In genomic region chr20:11588875-11589274, GRCh38 we compare ENCODE assay signal across 28 cellular contexts.
"Had no signal": no experiment of that assay in that cellular context is flagged by ENCODE, and none has a peak within 500 bp of the region (broad histone marks: within the 10 kb centered on the region; RNA-seq: fewer than 3 reads in every experiment).

No MANE protein-coding gene starts in this region.

- H3K36me3 ChIP-seq: colonic mucosa, esophagus muscularis mucosa, esophagus squamous epithelium, gastrocnemius medialis, gastroesophageal sphincter, heart left ventricle, heart right ventricle had no signal

- DNase-seq: colonic mucosa; cortex of kidney; dermis blood vessel endothelial cell; dorsolateral prefrontal cortex; effector CD4-positive, alpha-beta T cell; effector CD8-positive, alpha-beta T cell; effector memory CD4-positive, alpha-beta T cell; effector memory CD8-positive, alpha-beta T cell; endodermal cell; erythroblast; esophagus squamous epithelium; foreskin fibroblast; foreskin keratinocyte; foreskin melanocyte; gastrocnemius medialis; glutamatergic neuron; head of caudate nucleus; heart left ventricle; heart right ventricle had no signal

- H3K4me1 ChIP-seq: colonic mucosa, esophagus muscularis mucosa, foreskin keratinocyte, gastrocnemius medialis, gastroesophageal sphincter, heart left ventricle, heart right ventricle had no signal

- H3K27me3 ChIP-seq: colonic mucosa, dorsolateral prefrontal cortex, esophagus muscularis mucosa, esophagus squamous epithelium, gastrocnemius medialis, gastroesophageal sphincter, heart left ventricle, heart right ventricle had no signal

- H3K27ac ChIP-seq: colonic mucosa, coronary artery, dorsolateral prefrontal cortex, epithelial cell of prostate, esophagus muscularis mucosa, esophagus squamous epithelium, foreskin keratinocyte, gastrocnemius medialis, gastroesophageal sphincter, heart left ventricle, heart right ventricle had no signal

- ATAC-seq: effector memory CD8-positive, alpha-beta T cell; esophagus mucosa; foreskin keratinocyte; gastrocnemius medialis; gastroesophageal sphincter; heart left ventricle; heart right ventricle had no signal

- FAIRE-seq: colon, endometrium, endothelial cell of umbilical vein, frontal cortex had no signal

- H3K9me3 ChIP-seq: colonic mucosa, esophagus squamous epithelium, gastrocnemius medialis had no signal

- H3K4me3 ChIP-seq: colonic mucosa, coronary artery, dorsolateral prefrontal cortex, esophagus muscularis mucosa, esophagus squamous epithelium, gastrocnemius medialis, gastroesophageal sphincter, heart left ventricle, heart right ventricle had no signal
